ENCODE assay signal across 9 cellular contexts in genomic region chr16:65122724-65122973, GRCh38. TPM values are rescaled to one million over a fixed set of nuclear protein-coding genes. Genes with fewer than 3 reads are reported as not detected.
DNase-seq lines count a peak whose midpoint lies in the region; ATAC-seq and TF ChIP-seq lines count a peak whose summit lies in the region.
"Had no signal": no experiment of that assay in that cellular context is flagged by ENCODE, and none has a peak within 500 bp of the region (broad histone marks: within the 10 kb centered on the region; RNA-seq: fewer than 3 reads in every experiment).

No MANE protein-coding gene starts in this region.

- TF ChIP-seq POLR2A in tibial nerve (IDR thresholded peaks at IDR 0.05): no peak

- no peak for TF ChIP-seq EP300 in tibial nerve (IDR thresholded peaks at IDR 0.05)

- peak overlapping the region; percentile 95 for H3K4me3 Mint-ChIP-seq in endothelial cell (ENCODE audit: unreplicated experiment)
- H3K4me3 Mint-ChIP-seq: activated T-helper 1 cell treated with anti-CD3 and anti-CD28 coated beads, Interleukin-12 subunit alpha, Interleukin-12 subunit beta, Interleukin-2, Interleukin-4 antibody, amounts not matched to agents 30 ng/mL and 10 ng/mL and 1 ng/mL, durations not matched to agents 14 hours and 24 hours and 36 hours; T-helper 1 cell treated with Interleukin-12 subunit alpha and Interleukin-12 subunit beta and Interleukin-4 antibody, amounts not matched to agents 30 μg/mL and 1 μg/mL, for 36 hours had no signal

- WGBS in tibial nerve, 2 donors: 0% methylated on average over 1 to 16 of the region's 19 CpGs

- H3K27me3 ChIP-seq in SJCRH30 (no peaks in the 10 kb centered on the region), muscle layer of colon (ENCODE audit: control insufficient read depth in 1 of 2, insufficient read depth in 2 of 2, low read length in 2 of 2) (no peaks in the 10 kb centered on the region), tibial nerve (no peaks in the 10 kb centered on the region)

- H3K36me3 ChIP-seq in SJCRH30 (peaks cover 12% of the 10 kb centered on the region; the same call in 1 of the 2 replicates), muscle layer of colon (ENCODE audit: insufficient read depth, low read length) (no peaks in the 10 kb centered on the region), tibial nerve (no peaks in the 10 kb centered on the region)

- H3K9ac ChIP-seq in muscle layer of colon (ENCODE audit: low read length): peak overlapping the region; percentile 53

- H3K9me3 Mint-ChIP-seq in endothelial cell (ENCODE audit: unreplicated experiment): no peaks in the 10 kb centered on the region
- H3K9me3 Mint-ChIP-seq: activated T-helper 1 cell treated with anti-CD3 and anti-CD28 coated beads, Interleukin-12 subunit alpha, Interleukin-12 subunit beta, Interleukin-2, Interleukin-4 antibody, amounts not matched to agents 30 ng/mL and 10 ng/mL and 1 ng/mL, durations not matched to agents 14 hours and 24 hours and 36 hours; T-helper 1 cell treated with Interleukin-12 subunit alpha and Interleukin-12 subunit beta and Interleukin-4 antibody, amounts not matched to agents 30 μg/mL and 1 μg/mL, for 36 hours had no signal

- no peaks in the 10 kb centered on the region for H3K9me3 ChIP-seq in SJCRH30 (replicated peaks)
- no peaks in the 10 kb centered on the region for H3K9me3 ChIP-seq in muscle layer of colon (ENCODE audit: low read length)
- no peaks in the 10 kb centered on the region for H3K9me3 ChIP-seq in tibial nerve

- H3K27me3 Mint-ChIP-seq in endothelial cell (ENCODE audit: unreplicated experiment): peaks cover 11% of the 10 kb centered on the region

- H3K4me3 ChIP-seq in SJCRH30: peak overlapping the region; percentile 96
- H3K4me3 ChIP-seq in muscle layer of colon (ENCODE audit: low read depth in 1 of 2, low read length in 2 of 2): peak overlapping the region; percentile 72 to 91
- peak overlapping the region; percentile 57 to 79 (median 66) for H3K4me3 ChIP-seq in tibial nerve

- H3K27ac ChIP-seq in SJCRH30 (peak overlapping the region; percentile 90), muscle layer of colon (ENCODE audit: low read depth, low read length) (peak overlapping the region; percentile 82), tibial nerve (peak overlapping the region; percentile 69 to 95 (median 83))

- H3K4me1 ChIP-seq in SJCRH30 (peaks cover 12% of the 10 kb centered on the region), muscle layer of colon (ENCODE audit: insufficient read depth, low read length) (peaks cover 32% of the 10 kb centered on the region), tibial nerve (peaks cover 0 to 38% (median 6%) of the 10 kb centered on the region in 4 donors)

- TF ChIP-seq CTCF in endothelial cell (IDR thresholded peaks at IDR 0.05; ENCODE audit: unreplicated experiment) (no peak), tibial nerve (IDR thresholded peaks at IDR 0.05) (no peak)

- H3K4me1 Mint-ChIP-seq in endothelial cell (ENCODE audit: unreplicated experiment): peaks cover 20% of the 10 kb centered on the region

- no peaks in the 10 kb centered on the region for H3K36me3 Mint-ChIP-seq in endothelial cell (ENCODE audit: low read depth, unreplicated experiment)

- DNase-seq in SJCRH30 (no peak), endothelial cell (ENCODE audit: low spot score) (no peak), tibial nerve (ENCODE audit: low spot score in 2 of 2) (no peak), NCI-H1092 (lab: John Stamatoyannopoulos, UW) (no peak)
- DNase-seq in stimulated activated CD8-positive, alpha-beta memory T cell treated with anti-CD3 and anti-CD28 coated beads, Interleukin-4, amount 100 ng/mL, for 48 hours: no peak

- H3K27ac Mint-ChIP-seq in endothelial cell (ENCODE audit: unreplicated experiment): no peak overlapping the region
- H3K27ac Mint-ChIP-seq: T-helper 1 cell treated with Interleukin-12 subunit alpha and Interleukin-12 subunit beta and Interleukin-4 antibody, amounts not matched to agents 30 μg/mL and 1 μg/mL, for 36 hours had no signal

- ATAC-seq in HG03095 (IDR thresholded peaks at IDR 0.05; ENCODE audit: unreplicated experiment): no peak

RNA-seq across cellular contexts. Expression of gene CDH11, which starts 0.8 kb away (rescaled TPM):
- 65.1 and 73.1 TPM in 2 replicates for total RNA-seq in SJCRH30 (2014; rRNA removed; shearing (Covaris generic))
- total RNA-seq in endothelial cell (ENCODE audit: unreplicated experiment): 42.6 TPM
- 100 to 1,000 TPM in 1 of 4 donors, 10 to 100 TPM in 3; 72.6 to 265 (median 98.1) TPM for total RNA-seq in tibial nerve
- total RNA-seq: activated T-helper 1 cell treated with anti-CD3 and anti-CD28 coated beads, Interleukin-12 subunit alpha, Interleukin-12 subunit beta, Interleukin-2, Interleukin-4 antibody, amounts not matched to agents 30 ng/mL and 10 ng/mL and 1 ng/mL, durations not matched to agents 14 hours and 24 hours and 36 hours had no signal
